ENCODE assay signal across 1 cellular context in genomic region chr2:54519841-54520459, GRCh38.
TF ChIP-seq lines count a peak whose summit lies in the region.

No MANE protein-coding gene starts in this region.

TF ChIP-seq in IMR-90, 13 proteins besides CTCF, POLR2A, EP300 and RAD21 (continued from another document):
- TF ChIP-seq ELK1 (IDR thresholded peaks at IDR 0.05; ENCODE audit: borderline replicate concordance, low read depth, low read length) (no peak), MAFK (IDR thresholded peaks at IDR 0.05; ENCODE audit: low read depth, low read length) (no peak), USF2 (IDR thresholded peaks at IDR 0.05; ENCODE audit: low read depth, low read length) (no peak), NFE2L2 (IDR thresholded peaks at IDR 0.05; ENCODE audit: low read depth, low read length) (no peak), RCOR1 (IDR thresholded peaks at IDR 0.05; ENCODE audit: insufficient replicate concordance, low read length) (no peak), RFX5 (IDR thresholded peaks at IDR 0.05; ENCODE audit: low read depth, low read length) (no peak), SMC3 (IDR thresholded peaks at IDR 0.05; ENCODE audit: low read depth, low read length) (no peak), FOS (IDR thresholded peaks at IDR 0.05; ENCODE audit: low read depth, low read length) (no peak), CEBPB (IDR thresholded peaks at IDR 0.05; ENCODE audit: low read depth, low read length) (no peak), MXI1 (IDR thresholded peaks at IDR 0.05; ENCODE audit: borderline replicate concordance, low read depth, low read length) (no peak)
